8 cellular contexts compared by ENCODE assay signal in genomic region chr12:53938276-53939140, GRCh38. TPM values are rescaled to one million over a fixed set of nuclear protein-coding genes. Genes with fewer than 3 reads are reported as not detected.
A peak's percentile ranks its signal among the peaks of the same experiment; 100 is the strongest.
DNase-seq lines count a peak whose midpoint lies in the region; FAIRE-seq and TF ChIP-seq lines count a peak whose summit lies in the region.

TSS of gene HOXC13 (plus strand) at chr12:53938831. CDS start at chr12:53938907, 76 bp downstream.

- no peak within 1 kb of the TSS for H3K27ac ChIP-seq in hepatocyte

- H2AFZ ChIP-seq in hepatocyte, result no peak within 1 kb of the TSS

- no peaks in the 10 kb centered on the region for H3K9me2 ChIP-seq in hepatocyte (replicated peaks; ENCODE audit: insufficient read depth)

- DNase-seq in EL, result peak; percentile 90
- DNase-seq in NAMALWA (ENCODE audit: low spot score), result peak; percentile 62
- peak; percentile 88 for DNase-seq in hepatocyte (ENCODE audit: low spot score)
- peak; percentile 30 for DNase-seq in stimulated activated CD4-positive, alpha-beta T cell treated with anti-CD3 and anti-CD28 coated beads, Interleukin-4, amount 100 ng/mL, for 24 hours
- DNase-seq in activated CD8-positive, alpha-beta memory T cell treated with anti-CD3 and anti-CD28 coated beads for 24 hours, result no peak
- DNase-seq in effector CD8-positive, alpha-beta T cell (lab: John Stamatoyannopoulos, UW), result no peak
- no peak for DNase-seq in anterior cingulate cortex (lab: John Stamatoyannopoulos, UW)

- peaks cover 99% of the 10 kb centered on the region for H3K27me3 ChIP-seq in hepatocyte

- H3K36me3 ChIP-seq in hepatocyte (replicated peaks; ENCODE audit: insufficient read depth, low read depth), result no peaks in the 10 kb centered on the region

- WGBS in hepatocyte (ENCODE audit: low lambda C conversion rate, missing lambda C conversion rate), result 6% methylated on average over 26 of the region's 56 CpGs

- peak; percentile 95 for FAIRE-seq in TTC549 (lab: Jason Lieb, UNC)

- H3K4me3 ChIP-seq in hepatocyte, result no peak within 1 kb of the TSS

- no peaks in the 10 kb centered on the region for H4K20me1 ChIP-seq in hepatocyte (ENCODE audit: insufficient read depth, poor library complexity, severe bottlenecking)

- H3K4me1 ChIP-seq in hepatocyte (ENCODE audit: insufficient read depth), result no peaks in the 10 kb centered on the region

- no peaks in the 10 kb centered on the region for H3K9me3 ChIP-seq in hepatocyte (ENCODE audit: low read depth)

- peak within 1 kb of the TSS; percentile 72 for H3K4me2 ChIP-seq in hepatocyte

- H3K79me2 ChIP-seq in hepatocyte, result no peaks in the 10 kb centered on the region

- TF ChIP-seq CTCF in hepatocyte (IDR thresholded peaks at IDR 0.05; ENCODE audit: poor library complexity), result no peak

RNA-seq across cellular contexts. Expression of gene HOXC13, which starts in this region (rescaled TPM):
- total RNA-seq in hepatocyte, result 0.20 and 0.40 TPM in 2 replicates
- polyA plus RNA-seq in hepatocyte, result 0.06 and 0.69 TPM in 2 replicates

Comparison
In these comparisons a context has a peak if more than half of its experiments do, and no peak if none do; other contexts are left out.
1. Peak in DNase-seq and H3K4me2 ChIP-seq in hepatocyte; RNA of the gene not detected or under 1 TPM.
2. DNase-seq: peak in EL (single experiment), NAMALWA (single experiment) and stimulated activated CD4-positive, alpha-beta T cell treated with anti-CD3 and anti-CD28 coated beads, Interleukin-4, amount 100 ng/mL, for 24 hours (single experiment); none in activated CD8-positive, alpha-beta memory T cell treated with anti-CD3 and anti-CD28 coated beads for 24 hours (single experiment), effector CD8-positive, alpha-beta T cell (single experiment) and anterior cingulate cortex (0 of 58).